In genomic region chr4:168699224-168699878, GRCh38 we compare ENCODE assay signal across 1 cellular context.
TF ChIP-seq lines count a peak whose summit lies in the region.

No MANE protein-coding gene starts in this region.

TF ChIP-seq in HepG2, 621 proteins besides CTCF, POLR2A, EP300 and RAD21 (continued from another document and continues in another):
- TF ChIP-seq YEATS4 (CRISPR knock-in tag; IDR thresholded peaks at IDR 0.05; ENCODE audit: borderline replicate concordance): no peak
- no peak for TF ChIP-seq MAF1 (CRISPR knock-in tag; IDR thresholded peaks at IDR 0.05; ENCODE audit: borderline replicate concordance)
- TF ChIP-seq THAP9 (CRISPR knock-in tag; IDR thresholded peaks at IDR 0.05; ENCODE audit: borderline replicate concordance): no peak
- TF ChIP-seq ZNF572 (CRISPR knock-in tag; IDR thresholded peaks at IDR 0.05): no peak
- no peak for TF ChIP-seq CEBPB (IDR thresholded peaks at IDR 0.05; ENCODE audit: borderline replicate concordance, low read depth, low read length)
- TF ChIP-seq ZNF703 (CRISPR knock-in tag; IDR thresholded peaks at IDR 0.05; ENCODE audit: borderline replicate concordance): no peak
- no peak for TF ChIP-seq ELK4 (CRISPR knock-in tag; IDR thresholded peaks at IDR 0.05; ENCODE audit: borderline replicate concordance)
- peak; percentile 39 for TF ChIP-seq FOXP4 (CRISPR knock-in tag; IDR thresholded peaks at IDR 0.05)
- no peak for TF ChIP-seq E2F1 (CRISPR knock-in tag; IDR thresholded peaks at IDR 0.05)
- no peak for TF ChIP-seq SOX6 (IDR thresholded peaks at IDR 0.05)
- TF ChIP-seq SOX6 (CRISPR knock-in tag; IDR thresholded peaks at IDR 0.05): peak; percentile 33; the same call in 1 of the 2 replicates
- no peak for TF ChIP-seq ZKSCAN1 (IDR thresholded peaks at IDR 0.05; ENCODE audit: low read length)
- no peak for TF ChIP-seq ZUFSP (CRISPR knock-in tag; IDR thresholded peaks at IDR 0.05; ENCODE audit: borderline replicate concordance)
- TF ChIP-seq ZMYM2 (CRISPR knock-in tag; IDR thresholded peaks at IDR 0.05): peak; percentile 93
- no peak for TF ChIP-seq CHCHD3 (CRISPR knock-in tag; IDR thresholded peaks at IDR 0.05)
- TF ChIP-seq ZNF574 (CRISPR knock-in tag; IDR thresholded peaks at IDR 0.05): no peak
- no peak for TF ChIP-seq ZBTB21 (CRISPR knock-in tag; IDR thresholded peaks at IDR 0.05)
- TF ChIP-seq TFAP4 (IDR thresholded peaks at IDR 0.05; ENCODE audit: borderline replicate concordance, low read depth): no peak
- no peak for TF ChIP-seq ZNF615 (CRISPR knock-in tag; IDR thresholded peaks at IDR 0.05; ENCODE audit: borderline replicate concordance)
- no peak for TF ChIP-seq SPEN (CRISPR knock-in tag; IDR thresholded peaks at IDR 0.05; ENCODE audit: low read depth)
- no peak for TF ChIP-seq POGK (CRISPR knock-in tag; conservative IDR thresholded peaks at IDR 0.05)
- TF ChIP-seq TMF1 (CRISPR knock-in tag; IDR thresholded peaks at IDR 0.05; ENCODE audit: low read depth): no peak
- TF ChIP-seq ZNF879 (CRISPR knock-in tag; IDR thresholded peaks at IDR 0.05): no peak
- no peak for TF ChIP-seq SP140L (CRISPR knock-in tag; IDR thresholded peaks at IDR 0.05; ENCODE audit: borderline replicate concordance)
- TF ChIP-seq MTA3 (CRISPR knock-in tag; IDR thresholded peaks at IDR 0.05): no peak
- no peak for TF ChIP-seq ZNF709 (CRISPR knock-in tag; IDR thresholded peaks at IDR 0.05)
- no peak for TF ChIP-seq HHEX (CRISPR knock-in tag; IDR thresholded peaks at IDR 0.05)
- no peak for TF ChIP-seq RARG (CRISPR knock-in tag; IDR thresholded peaks at IDR 0.05; ENCODE audit: low read depth)
- TF ChIP-seq ZEB1 (IDR thresholded peaks at IDR 0.05; ENCODE audit: insufficient replicate concordance, low read depth): no peak
- no peak for TF ChIP-seq CHD4 (IDR thresholded peaks at IDR 0.05; ENCODE audit: borderline replicate concordance, low read length)
- no peak for TF ChIP-seq BATF2 (CRISPR knock-in tag; IDR thresholded peaks at IDR 0.05)
- no peak for TF ChIP-seq HINFP (CRISPR knock-in tag; IDR thresholded peaks at IDR 0.05; ENCODE audit: low read depth)
- TF ChIP-seq HDAC1 (CRISPR knock-in tag; IDR thresholded peaks at IDR 0.05): peak; percentile 34; the same call in 1 of the 2 replicates
- no peak for TF ChIP-seq ZNF564 (CRISPR knock-in tag; IDR thresholded peaks at IDR 0.05)
- TF ChIP-seq NFYB (CRISPR knock-in tag; IDR thresholded peaks at IDR 0.05): no peak
- TF ChIP-seq MIER2 (CRISPR knock-in tag; IDR thresholded peaks at IDR 0.05): no peak
- TF ChIP-seq ZNF232 (CRISPR knock-in tag; IDR thresholded peaks at IDR 0.05; ENCODE audit: borderline replicate concordance): no peak
- TF ChIP-seq ZNF567 (CRISPR knock-in tag; IDR thresholded peaks at IDR 0.05; ENCODE audit: borderline replicate concordance): no peak
- TF ChIP-seq ZNF281 (CRISPR knock-in tag; IDR thresholded peaks at IDR 0.05; ENCODE audit: borderline replicate concordance): no peak
- TF ChIP-seq ZSCAN12 (CRISPR knock-in tag; IDR thresholded peaks at IDR 0.05): no peak
- peak; percentile 44; the same call in 1 of the 2 replicates for TF ChIP-seq TBX3 (IDR thresholded peaks at IDR 0.05; ENCODE audit: borderline replicate concordance)
- TF ChIP-seq TCF7 (IDR thresholded peaks at IDR 0.05; ENCODE audit: low read depth): no peak
